Comparison of ENCODE assay signal across 1 cellular context in genomic region chr14:99549684-99550083, GRCh38.
TF ChIP-seq lines count a peak whose summit lies in the region.

No MANE protein-coding gene starts in this region.

TF ChIP-seq in HEK293, 187 proteins besides CTCF, POLR2A, EP300 and RAD21 (continued from another document):
- peak; percentile 28; the same call in 1 of the 2 replicates for TF ChIP-seq ZBTB44 (tag by site-specific recombination; IDR thresholded peaks at IDR 0.05)
- TF ChIP-seq ZNF600 (tag by site-specific recombination; IDR thresholded peaks at IDR 0.05), result peak; percentile 44; the same call in 1 of the 2 replicates
- TF ChIP-seq ZNF639 (tag by site-specific recombination; IDR thresholded peaks at IDR 0.05), result no peak
- no peak for TF ChIP-seq ZNF580 (tag by site-specific recombination; IDR thresholded peaks at IDR 0.05)
- TF ChIP-seq ZNF10 (tag by site-specific recombination; IDR thresholded peaks at IDR 0.05), result no peak
- peak; percentile 90 for TF ChIP-seq ZIC2 (tag by site-specific recombination; IDR thresholded peaks at IDR 0.05)
- no peak for TF ChIP-seq MYNN (tag by site-specific recombination; IDR thresholded peaks at IDR 0.05; ENCODE audit: borderline replicate concordance)
- TF ChIP-seq ZNF843 (tag by site-specific recombination; IDR thresholded peaks at IDR 0.05), result no peak
- TF ChIP-seq RBAK (tag by site-specific recombination; IDR thresholded peaks at IDR 0.05), result no peak
- TF ChIP-seq ELK4 (IDR thresholded peaks at IDR 0.05; ENCODE audit: borderline replicate concordance, low read depth, low read length), result no peak
- TF ChIP-seq ZNF324 (tag by site-specific recombination; IDR thresholded peaks at IDR 0.05), result no peak
- no peak for TF ChIP-seq ZNF221 (tag by site-specific recombination; IDR thresholded peaks at IDR 0.05; ENCODE audit: borderline replicate concordance)
- TF ChIP-seq OSR2 (tag by site-specific recombination; IDR thresholded peaks at IDR 0.05), result no peak
- peak; percentile 10 for TF ChIP-seq ZBTB26 (tag by site-specific recombination; optimal IDR thresholded peaks at IDR 0.05)
